ENCODE assay signal across 1 cellular context in genomic region chr18:37567061-37567993, GRCh38.
TF ChIP-seq lines count a peak whose summit lies in the region.

No MANE protein-coding gene starts in this region.

TF ChIP-seq in GM12878, 131 proteins besides CTCF, POLR2A, EP300 and RAD21 (continued from another document):
- TF ChIP-seq REST (IDR thresholded peaks at IDR 0.05; ENCODE audit: low read depth, low read length) (no peak), HDAC6 (IDR thresholded peaks at IDR 0.05; ENCODE audit: unreplicated experiment) (no peak), ATF3 (IDR thresholded peaks at IDR 0.05; ENCODE audit: borderline replicate concordance, extremely low read depth, low read depth, low read length) (no peak), BCL3 (IDR thresholded peaks at IDR 0.05; ENCODE audit: borderline replicate concordance, insufficient read depth, low read depth, low read length, poor library complexity, severe bottlenecking) (no peak), RUNX3 (IDR thresholded peaks at IDR 0.05; ENCODE audit: low read length) (no peak), CEBPZ (IDR thresholded peaks at IDR 0.05; ENCODE audit: low read depth, low read length) (no peak)
